In genomic region chr13:73938375-73939070, GRCh38 we compare ENCODE assay signal across 1 cellular context.
TF ChIP-seq lines count a peak whose summit lies in the region.

No MANE protein-coding gene starts in this region.

TF ChIP-seq in IMR-90, 13 proteins besides CTCF, POLR2A, EP300 and RAD21 (continued from another document):
- peak; percentile 5; the same call in 1 of the 2 replicates for TF ChIP-seq SMC3 (IDR thresholded peaks at IDR 0.05; ENCODE audit: low read depth, low read length)
- TF ChIP-seq MAZ (IDR thresholded peaks at IDR 0.05; ENCODE audit: borderline replicate concordance, low read depth, low read length): no peak
- TF ChIP-seq NFE2L2 (IDR thresholded peaks at IDR 0.05; ENCODE audit: low read depth, low read length): no peak
- TF ChIP-seq FOS (IDR thresholded peaks at IDR 0.05; ENCODE audit: low read depth, low read length): peak; percentile 45; the same call in 1 of the 2 replicates
